Comparison of ENCODE assay signal across 1 cellular context in the genomic region with DNA sequence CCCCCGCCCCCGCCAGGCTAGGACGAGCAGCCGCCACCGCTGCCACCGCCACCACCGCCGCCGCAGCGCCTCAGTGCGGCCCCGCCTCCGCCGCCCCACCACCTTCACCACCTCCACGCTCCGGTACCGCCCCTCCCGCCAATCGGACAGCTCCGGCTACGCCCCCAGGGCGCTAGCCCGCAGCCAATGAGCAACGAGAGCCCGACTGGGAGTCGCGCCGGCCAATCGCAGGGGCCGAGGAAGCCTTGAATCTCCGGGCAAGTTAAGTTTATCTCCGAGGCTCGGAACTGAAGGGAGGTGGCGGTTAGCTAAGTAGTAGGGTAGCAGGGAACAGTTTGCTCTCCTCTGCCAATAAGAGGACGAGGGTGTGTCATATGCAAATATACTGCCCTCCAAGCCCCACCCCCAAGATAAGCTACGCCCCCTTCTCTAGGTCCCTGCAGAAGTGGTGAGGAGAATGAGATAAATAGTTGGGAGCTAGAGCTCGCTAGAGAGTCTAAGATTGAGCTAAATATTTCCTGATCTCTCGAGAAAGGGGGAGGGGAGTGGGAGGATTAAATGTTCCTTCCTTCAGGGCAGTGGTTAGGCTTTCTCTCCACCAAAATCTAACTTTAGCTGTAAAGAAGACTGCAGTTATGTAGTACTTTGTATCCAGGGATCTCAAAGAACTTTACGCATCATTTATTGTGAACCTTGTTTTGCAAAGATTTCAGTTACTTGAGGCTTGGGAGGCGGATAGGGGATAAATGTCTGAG.
A peak's percentile ranks its signal among the peaks of the same experiment; 100 is the strongest.
TF ChIP-seq lines count a peak whose summit lies in the region.

A gene with protein sequence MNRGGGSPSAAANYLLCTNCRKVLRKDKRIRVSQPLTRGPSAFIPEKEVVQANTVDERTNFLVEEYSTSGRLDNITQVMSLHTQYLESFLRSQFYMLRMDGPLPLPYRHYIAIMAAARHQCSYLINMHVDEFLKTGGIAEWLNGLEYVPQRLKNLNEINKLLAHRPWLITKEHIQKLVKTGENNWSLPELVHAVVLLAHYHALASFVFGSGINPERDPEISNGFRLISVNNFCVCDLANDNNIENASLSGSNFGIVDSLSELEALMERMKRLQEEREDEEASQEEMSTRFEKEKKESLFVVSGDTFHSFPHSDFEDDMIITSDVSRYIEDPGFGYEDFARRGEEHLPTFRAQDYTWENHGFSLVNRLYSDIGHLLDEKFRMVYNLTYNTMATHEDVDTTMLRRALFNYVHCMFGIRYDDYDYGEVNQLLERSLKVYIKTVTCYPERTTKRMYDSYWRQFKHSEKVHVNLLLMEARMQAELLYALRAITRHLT (minus strand): TSS at position 77 of the 755 bp plus-strand sequence. CDS start 342 bp downstream, outside the sequence.

TF ChIP-seq in liver, 16 proteins besides CTCF, POLR2A, EP300 and RAD21 (continued from another document):
- TF ChIP-seq, protein P1, sequence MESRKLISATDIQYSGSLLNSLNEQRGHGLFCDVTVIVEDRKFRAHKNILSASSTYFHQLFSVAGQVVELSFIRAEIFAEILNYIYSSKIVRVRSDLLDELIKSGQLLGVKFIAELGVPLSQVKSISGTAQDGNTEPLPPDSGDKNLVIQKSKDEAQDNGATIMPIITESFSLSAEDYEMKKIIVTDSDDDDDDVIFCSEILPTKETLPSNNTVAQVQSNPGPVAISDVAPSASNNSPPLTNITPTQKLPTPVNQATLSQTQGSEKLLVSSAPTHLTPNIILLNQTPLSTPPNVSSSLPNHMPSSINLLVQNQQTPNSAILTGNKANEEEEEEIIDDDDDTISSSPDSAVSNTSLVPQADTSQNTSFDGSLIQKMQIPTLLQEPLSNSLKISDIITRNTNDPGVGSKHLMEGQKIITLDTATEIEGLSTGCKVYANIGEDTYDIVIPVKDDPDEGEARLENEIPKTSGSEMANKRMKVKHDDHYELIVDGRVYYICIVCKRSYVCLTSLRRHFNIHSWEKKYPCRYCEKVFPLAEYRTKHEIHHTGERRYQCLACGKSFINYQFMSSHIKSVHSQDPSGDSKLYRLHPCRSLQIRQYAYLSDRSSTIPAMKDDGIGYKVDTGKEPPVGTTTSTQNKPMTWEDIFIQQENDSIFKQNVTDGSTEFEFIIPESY (IDR thresholded peaks at IDR 0.05) = peak; percentile 19
- TF ChIP-seq, protein P2, sequence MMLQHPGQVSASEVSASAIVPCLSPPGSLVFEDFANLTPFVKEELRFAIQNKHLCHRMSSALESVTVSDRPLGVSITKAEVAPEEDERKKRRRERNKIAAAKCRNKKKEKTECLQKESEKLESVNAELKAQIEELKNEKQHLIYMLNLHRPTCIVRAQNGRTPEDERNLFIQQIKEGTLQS (IDR thresholded peaks at IDR 0.05) = no peak
- peak; percentile 64 for TF ChIP-seq YY1 (IDR thresholded peaks at IDR 0.05)
- TF ChIP-seq FOXA1 (IDR thresholded peaks at IDR 0.05) = peak; percentile 25
- peak; percentile 42 to 54 for TF ChIP-seq HNF4A (conservative IDR thresholded peaks at IDR 0.05)
